Comparison of ENCODE assay signal across 17 cellular contexts in the genomic region with DNA sequence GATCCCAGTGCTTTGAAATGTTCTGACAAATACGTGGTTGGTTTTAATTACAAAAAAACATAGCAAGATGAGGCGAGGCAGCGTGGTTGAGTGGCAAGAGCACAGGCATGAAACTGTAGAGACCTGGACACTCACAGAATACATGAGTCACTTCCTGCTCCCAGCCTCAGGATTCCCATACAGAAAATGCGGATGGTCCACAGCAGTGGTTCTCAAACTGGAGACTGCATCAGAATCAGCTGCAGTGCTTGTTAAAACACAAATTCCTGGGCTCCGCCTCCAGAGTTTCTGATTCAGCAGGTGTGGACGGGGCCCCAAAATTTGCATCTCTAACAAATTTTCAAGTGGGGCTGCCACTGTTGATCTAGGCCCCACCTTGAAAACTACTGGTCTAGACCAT. TPM values are rescaled to one million over a fixed set of nuclear protein-coding genes. Genes with fewer than 3 reads are reported as not detected.
DNase-seq lines count a peak whose midpoint lies in the region; ATAC-seq, FAIRE-seq and TF ChIP-seq lines count a peak whose summit lies in the region.
"Had no signal": no experiment of that assay in that cellular context is flagged by ENCODE, and none has a peak within 500 bp of the region (broad histone marks: within the 10 kb centered on the region; RNA-seq: fewer than 3 reads in every experiment).

No MANE protein-coding gene starts in this region.

- H3K27ac Mint-ChIP-seq in GM23338 (peak overlapping the region; percentile 46; the same call in 1 of the 2 replicates), CD14-positive monocyte (no peak overlapping the region)
- H3K27ac Mint-ChIP-seq: activated CD4-positive, alpha-beta T cell treated with anti-CD3 and anti-CD28 coated beads for 36 hours had no signal

- H3K4me3 Mint-ChIP-seq in GM23338 (no peak overlapping the region; the same call in 2 of the 3 replicates), CD14-positive monocyte (no peak overlapping the region)
- H3K4me3 Mint-ChIP-seq: activated CD4-positive, alpha-beta T cell treated with anti-CD3 and anti-CD28 coated beads for 36 hours had no signal

- DNase-seq in GM23338 (ENCODE audit: low spot score): peak; percentile 63
- DNase-seq in RKO (ENCODE audit: low spot score): peak; percentile 34
- peak; percentile 57 for DNase-seq in epithelial cell of esophagus (ENCODE audit: low read depth)
- peak; percentile 42 for DNase-seq in urothelium cell line (ENCODE audit: low spot score)
- no peak for DNase-seq in CD14-positive monocyte (ENCODE audit: low spot score)
- DNase-seq: activated CD4-positive, alpha-beta T cell treated with anti-CD3 and anti-CD28 coated beads for 36 hours; COR-L47; NCI-H1694 treated with DMSO at 0.1 percent for 48 hours; NCI-H524 treated with DMSO at 0.1 percent for 48 hours; sigmoid colon; stimulated activated naive CD8-positive, alpha-beta T cell treated with anti-CD3 and anti-CD28 coated beads, Interleukin-15, Interleukin-2, amounts not matched to agents 100 U/mL and 50 U/mL, for 24 hours had no signal

- H3K9me3 Mint-ChIP-seq in GM23338: no peaks in the 10 kb centered on the region
- peaks cover 0 to 2% (median 0%) of the 10 kb centered on the region in 7 donors for H3K9me3 Mint-ChIP-seq in CD14-positive monocyte

- peak; percentile 58 for FAIRE-seq in urothelium cell line (lab: Jason Lieb, UNC)
- FAIRE-seq: K562 had no signal

- H3K4me3 ChIP-seq in GM23338 (no peak overlapping the region), epithelial cell of esophagus (ENCODE audit: low read length) (no peak overlapping the region)
- H3K4me3 ChIP-seq: K562, sigmoid colon had no signal

- H3K27ac ChIP-seq in GM23338 (ENCODE audit: low read depth): no peak overlapping the region
- H3K27ac ChIP-seq: sigmoid colon had no signal

- peak overlapping the region; percentile 37; the same call in 1 of the 2 replicates for H3K4me2 ChIP-seq in GM23338

- TF ChIP-seq CTCF in GM23338 (conservative IDR thresholded peaks at IDR 0.05; ENCODE audit: low read depth in 2 of 2): no peak
- TF ChIP-seq CTCF in epithelial cell of esophagus (IDR thresholded peaks at IDR 0.05; ENCODE audit: insufficient read depth, low read depth, low read length, missing control alignments): no peak
- no peak for TF ChIP-seq CTCF in CD14-positive monocyte (IDR thresholded peaks at IDR 0.05)

- no peaks in the 10 kb centered on the region for H3K9me2 ChIP-seq in GM23338 (ENCODE audit: insufficient read depth)

- H3K27me3 Mint-ChIP-seq in GM23338 (ENCODE audit: insufficient read depth, low read depth, poor library complexity): peaks cover 4% of the 10 kb centered on the region
- peaks cover 6 to 24% (median 19%) of the 10 kb centered on the region in 3 donors for H3K27me3 Mint-ChIP-seq in CD14-positive monocyte (ENCODE audit: low read depth in 3 of 3)

- ATAC-seq in GM23338: no peak
- ATAC-seq in GM21423 (IDR thresholded peaks at IDR 0.05; ENCODE audit: unreplicated experiment): no peak
- ATAC-seq in HG03469 (IDR thresholded peaks at IDR 0.05; ENCODE audit: unreplicated experiment): no peak
- ATAC-seq: activated CD4-positive, alpha-beta T cell treated with anti-CD3 and anti-CD28 coated beads for 36 hours; K562; stimulated activated naive CD8-positive, alpha-beta T cell treated with anti-CD3 and anti-CD28 coated beads, Interleukin-15, Interleukin-2, amounts not matched to agents 100 U/mL and 50 U/mL, for 24 hours had no signal

- H2AFZ ChIP-seq in GM23338: no peak overlapping the region

- intact Hi-C loops in CD14-positive monocyte (cut with micrococcal nuclease): no loop called here

- no peaks in the 10 kb centered on the region for H3K36me3 Mint-ChIP-seq in GM23338 (ENCODE audit: low read depth)
- H3K36me3 Mint-ChIP-seq in CD14-positive monocyte: no peaks in the 10 kb centered on the region

- H3K27me3 ChIP-seq in GM23338 (ENCODE audit: insufficient read depth): no peaks in the 10 kb centered on the region

- H3K79me2 ChIP-seq in GM23338 (replicated peaks; ENCODE audit: insufficient read depth): no peaks in the 10 kb centered on the region

- no peaks in the 10 kb centered on the region; the same call in 1 of the 2 replicates for H4K20me1 ChIP-seq in GM23338 (replicated peaks; ENCODE audit: insufficient read depth)

- H3K4me1 Mint-ChIP-seq in GM23338 (peaks cover 11% of the 10 kb centered on the region; the same call in 2 of the 3 replicates), CD14-positive monocyte (no peaks in the 10 kb centered on the region)
- H3K4me1 Mint-ChIP-seq: activated CD4-positive, alpha-beta T cell treated with anti-CD3 and anti-CD28 coated beads for 36 hours had no signal

- H3K36me3 ChIP-seq in GM23338 (ENCODE audit: insufficient read depth): no peaks in the 10 kb centered on the region
- H3K36me3 ChIP-seq: sigmoid colon had no signal

- H3K4me1 ChIP-seq in GM23338 (ENCODE audit: insufficient read depth): no peaks in the 10 kb centered on the region; the same call in 1 of the 2 replicates
- H3K4me1 ChIP-seq: sigmoid colon had no signal

- H3F3A ChIP-seq in GM23338 (replicated peaks; ENCODE audit: low read depth): no peaks in the 10 kb centered on the region

TF ChIP-seq in GM23338, 12 proteins besides CTCF, POLR2A, EP300 and RAD21 (continues in another document):
- TF ChIP-seq EZH2 (IDR thresholded peaks at IDR 0.05; ENCODE audit: low read depth, unreplicated experiment): no peak
- TF ChIP-seq NANOG (IDR thresholded peaks at IDR 0.05; ENCODE audit: borderline replicate concordance): no peak
- TF ChIP-seq EZH2phosphoT487 (IDR thresholded peaks at IDR 0.05; ENCODE audit: unreplicated experiment): no peak
- TF ChIP-seq JUNB (IDR thresholded peaks at IDR 0.05; ENCODE audit: unreplicated experiment): no peak
- TF ChIP-seq POLR2AphosphoS5 (IDR thresholded peaks at IDR 0.05; ENCODE audit: low read depth): no peak
- no peak for TF ChIP-seq STAT1 (IDR thresholded peaks at IDR 0.05; ENCODE audit: unreplicated experiment)
- TF ChIP-seq CREB1 (CRISPR knock-in tag; IDR thresholded peaks at IDR 0.05; ENCODE audit: low read depth): no peak
- TF ChIP-seq, protein P1, sequence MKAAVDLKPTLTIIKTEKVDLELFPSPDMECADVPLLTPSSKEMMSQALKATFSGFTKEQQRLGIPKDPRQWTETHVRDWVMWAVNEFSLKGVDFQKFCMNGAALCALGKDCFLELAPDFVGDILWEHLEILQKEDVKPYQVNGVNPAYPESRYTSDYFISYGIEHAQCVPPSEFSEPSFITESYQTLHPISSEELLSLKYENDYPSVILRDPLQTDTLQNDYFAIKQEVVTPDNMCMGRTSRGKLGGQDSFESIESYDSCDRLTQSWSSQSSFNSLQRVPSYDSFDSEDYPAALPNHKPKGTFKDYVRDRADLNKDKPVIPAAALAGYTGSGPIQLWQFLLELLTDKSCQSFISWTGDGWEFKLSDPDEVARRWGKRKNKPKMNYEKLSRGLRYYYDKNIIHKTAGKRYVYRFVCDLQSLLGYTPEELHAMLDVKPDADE (IDR thresholded peaks at IDR 0.05): no peak

RNA-seq across cellular contexts. Expression of a gene that starts 10.1 kb away (rescaled TPM):
- not detected in 2 replicates for total RNA-seq in GM23338 (2014; rRNA removed; shearing (Covaris generic))
- polyA plus RNA-seq in GM23338 (2016; fragmentation: Nextera tagmentation; extraction: Ambion mirVana): not detected in 2 replicates
- polyA plus RNA-seq in CD14-positive monocyte: not detected
- total RNA-seq: activated CD4-positive, alpha-beta T cell treated with anti-CD3 and anti-CD28 coated beads for 36 hours; dermis microvascular lymphatic vessel endothelial cell; K562; mesenteric fat pad; sigmoid colon; T-helper 2 cell treated with Interferon-gamma antibody and Interleukin-4, amounts not matched to agents 100 ng/mL and 5 ng/mL, for 36 hours had no signal
- polyA plus RNA-seq: K562, sigmoid colon had no signal

RNA-seq across cellular contexts. Expression of a gene that starts 31.4 kb away (rescaled TPM):
- total RNA-seq in GM23338 (2014; rRNA removed; shearing (Covaris generic)): 22.7 and 24.5 TPM in 2 replicates
- polyA plus RNA-seq in GM23338 (2016; fragmentation: Nextera tagmentation; extraction: Ambion mirVana): 25.9 and 27.5 TPM in 2 replicates
- polyA plus RNA-seq in CD14-positive monocyte: 10 to 100 TPM; 29.7 to 35.1 TPM
